In the genomic region with DNA sequence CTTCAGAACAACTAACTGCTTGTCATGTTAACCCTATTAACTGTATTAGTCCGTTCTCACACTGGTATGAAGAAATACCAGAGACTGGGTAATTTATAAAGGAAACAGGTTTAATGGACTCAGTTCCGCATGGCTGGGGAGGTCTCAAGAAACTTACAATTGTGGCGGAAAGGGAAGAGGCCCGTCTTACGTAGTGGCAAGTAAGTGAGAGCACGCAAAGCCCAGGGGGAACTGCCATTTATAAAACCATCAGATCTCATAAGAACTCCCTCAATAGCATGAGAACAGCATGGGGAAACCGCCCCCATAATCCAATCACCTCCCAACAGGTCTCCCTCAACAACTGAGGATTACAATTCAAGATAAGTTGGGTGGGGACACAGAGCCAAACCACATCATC, we compare ENCODE assay signal across 13 cellular contexts. TPM values are rescaled to one million over a fixed set of nuclear protein-coding genes. Genes with fewer than 3 reads are reported as not detected.
A peak's percentile ranks its signal among the peaks of the same experiment; 100 is the strongest.
DNase-seq lines count a peak whose midpoint lies in the region; ATAC-seq and TF ChIP-seq lines count a peak whose summit lies in the region.
"Had no signal": no experiment of that assay in that cellular context is flagged by ENCODE, and none has a peak within 500 bp of the region (broad histone marks: within the 10 kb centered on the region; RNA-seq: fewer than 3 reads in every experiment).

No MANE protein-coding gene starts in this region.

- DNase-seq in caudate nucleus (lab: John Stamatoyannopoulos, UW) (peak in 3 of 61 donors; percentile 1 to 11 (median 2)), progenitor cell of endocrine pancreas (ENCODE audit: low spot score, unreplicated experiment) (no peak), islet precursor cell (no peak), glomerular visceral epithelial cell (ENCODE audit: extremely low spot score) (no peak), HEK293T (ENCODE audit: extremely low spot score) (no peak)
- DNase-seq: activated CD4-positive, CD25-positive, alpha-beta regulatory T cell; NCI-H1048 had no signal

- H3K4me2 ChIP-seq in BLaER1 treated with 17β-estradiol and CSF1 and Interleukin-3, amounts not matched to agents 10 nM and 100 nM = peak overlapping the region; percentile 65 to 88 (median 78)

- H3K4me3 Mint-ChIP-seq in progenitor cell of endocrine pancreas (ENCODE audit: low read depth) = no peak overlapping the region

- peak overlapping the region in 2 of 10 experiments; percentile 17 to 39; a peak in 2 of 20 replicates for H3K4me3 ChIP-seq in BLaER1 treated with 17β-estradiol and CSF1 and Interleukin-3, amounts not matched to agents 10 nM and 100 nM
- H3K4me3 ChIP-seq: adrenal gland, Peyer's patch had no signal

- H3K9ac ChIP-seq in BLaER1 treated with 17β-estradiol and CSF1 and Interleukin-3, amounts not matched to agents 10 nM and 100 nM = peak overlapping the region; percentile 23 to 85 (median 67); a peak in 19 of 22 replicates
- H3K9ac ChIP-seq: parathyroid adenoma had no signal

- H3K27ac ChIP-seq in BLaER1 treated with 17β-estradiol and CSF1 and Interleukin-3, amounts not matched to agents 10 nM and 100 nM = peak overlapping the region; percentile 56 to 96 (median 85); a peak in 21 of 22 replicates
- H3K27ac ChIP-seq in caudate nucleus (ENCODE audit: low read depth, low read length) = peak overlapping the region; percentile 16
- H3K27ac ChIP-seq: parathyroid adenoma, Peyer's patch had no signal

- H3K27ac Mint-ChIP-seq in progenitor cell of endocrine pancreas = no peak overlapping the region

- H3K27me3 Mint-ChIP-seq in progenitor cell of endocrine pancreas = no peaks in the 10 kb centered on the region

- CTCF ChIA-PET in HEK293T (lab: Yijun Ruan, JAX) = no interaction called here

- H3K4me1 Mint-ChIP-seq in progenitor cell of endocrine pancreas (ENCODE audit: low read depth) = no peaks in the 10 kb centered on the region

- peak; percentile 62 for ATAC-seq in GM19035 (IDR thresholded peaks at IDR 0.05; ENCODE audit: unreplicated experiment)
- peak; percentile 56 for ATAC-seq in HG03342 (IDR thresholded peaks at IDR 0.05; ENCODE audit: unreplicated experiment)

- H3K9me3 ChIP-seq in BLaER1 treated with 17β-estradiol and CSF1 and Interleukin-3, amounts not matched to agents 10 nM and 100 nM (replicated peaks in 1 of 11) = peaks cover 0 to 3% (median 0%) of the 10 kb centered on the region in 11 experiments; a peak in 1 of 22 replicates
- H3K9me3 ChIP-seq: adrenal gland, Peyer's patch had no signal

- H3K36me3 Mint-ChIP-seq in progenitor cell of endocrine pancreas (ENCODE audit: insufficient read depth) = peaks cover 22% of the 10 kb centered on the region

- no peaks in the 10 kb centered on the region for H4K20me1 ChIP-seq in BLaER1 treated with 17β-estradiol and CSF1 and Interleukin-3, amounts not matched to agents 10 nM and 100 nM

- H3K4me1 ChIP-seq in BLaER1 treated with 17β-estradiol and CSF1 and Interleukin-3, amounts not matched to agents 10 nM and 100 nM = peaks cover 72 to 89% (median 88%) of the 10 kb centered on the region in 10 experiments
- H3K4me1 ChIP-seq: parathyroid adenoma, Peyer's patch had no signal

- no peaks in the 10 kb centered on the region for H3K27me3 ChIP-seq in BLaER1 treated with 17β-estradiol and CSF1 and Interleukin-3, amounts not matched to agents 10 nM and 100 nM
- H3K27me3 ChIP-seq: adrenal gland, Peyer's patch had no signal

- no peak for TF ChIP-seq CTCF in progenitor cell of endocrine pancreas (IDR thresholded peaks at IDR 0.05; ENCODE audit: unreplicated experiment)

- H3K36me3 ChIP-seq in BLaER1 treated with 17β-estradiol and CSF1 and Interleukin-3, amounts not matched to agents 10 nM and 100 nM = peaks cover 14 to 52% (median 36%) of the 10 kb centered on the region in 11 experiments; a peak in 17 of 22 replicates

- POLR2A ChIA-PET in HEK293T (lab: Yijun Ruan, JAX) = no interaction called here

- H3K9me3 Mint-ChIP-seq in progenitor cell of endocrine pancreas (ENCODE audit: low read depth) = no peaks in the 10 kb centered on the region

TF ChIP-seq in HEK293T, 16 proteins besides CTCF, POLR2A, EP300 and RAD21:
- TF ChIP-seq BHLHE40 (IDR thresholded peaks at IDR 0.05; ENCODE audit: borderline replicate concordance) (no peak), NFRKB (IDR thresholded peaks at IDR 0.05) (no peak)

RNA-seq across cellular contexts. Expression of a gene that starts 34.7 kb away (rescaled TPM):
- total RNA-seq in progenitor cell of endocrine pancreas = 34.3 and 35.2 TPM in 2 replicates

RNA-seq across cellular contexts. Expression of a gene that starts 54.9 kb away (rescaled TPM):
- 29.8 and 34.5 TPM in 2 replicates for total RNA-seq in progenitor cell of endocrine pancreas
